Comparison of ENCODE assay signal across 27 cellular contexts in genomic region chr2:36675579-36675978, GRCh38. TPM values are rescaled to one million over a fixed set of nuclear protein-coding genes. Genes with fewer than 3 reads are reported as not detected.
A peak's percentile ranks its signal among the peaks of the same experiment; 100 is the strongest.
DNase-seq lines count a peak whose midpoint lies in the region; ATAC-seq, FAIRE-seq and TF ChIP-seq lines count a peak whose summit lies in the region.
"Had no signal": no experiment of that assay in that cellular context is flagged by ENCODE, and none has a peak within 500 bp of the region (broad histone marks: within the 10 kb centered on the region; RNA-seq: fewer than 3 reads in every experiment).

No MANE protein-coding gene starts in this region.

- no peak overlapping the region for H3K4me2 ChIP-seq in mammary epithelial cell (ENCODE audit: insufficient read depth, low read depth, low read length)
- no peak overlapping the region for H3K4me2 ChIP-seq in neural progenitor cell
- H3K4me2 ChIP-seq: A549; BLaER1 treated with 17β-estradiol and CSF1 and Interleukin-3, amounts not matched to agents 10 nM and 100 nM had no signal

- H3K9ac ChIP-seq in mammary epithelial cell (ENCODE audit: insufficient read depth, low read length) (no peak overlapping the region), neural progenitor cell (no peak overlapping the region)
- H3K9ac ChIP-seq: BLaER1 treated with 17β-estradiol and CSF1 and Interleukin-3, amounts not matched to agents 10 nM and 100 nM; GM23248 had no signal

- H3K36me3 ChIP-seq in mammary epithelial cell (ENCODE audit: insufficient read depth, low read length) (no peaks in the 10 kb centered on the region), breast epithelium (no peaks in the 10 kb centered on the region), bronchial epithelial cell (ENCODE audit: control insufficient read depth, insufficient read depth, low read length) (no peaks in the 10 kb centered on the region), neural progenitor cell (no peaks in the 10 kb centered on the region)
- H3K36me3 ChIP-seq: BE2C; BLaER1 treated with 17β-estradiol and CSF1 and Interleukin-3, amounts not matched to agents 10 nM and 100 nM had no signal

- TF ChIP-seq POLR2A in breast epithelium (IDR thresholded peaks at IDR 0.05): no peak

- in situ Hi-C loops in mammary epithelial cell (cut with MboI; ENCODE audit: low sequenced_read_pairs in 2 of 2): no loop called here

- peaks cover 3% of the 10 kb centered on the region for H3K27me3 Mint-ChIP-seq in neural progenitor cell (ENCODE audit: insufficient read depth, low read depth)

- H4K20me1 ChIP-seq in mammary epithelial cell (ENCODE audit: insufficient read depth, low read length) (no peaks in the 10 kb centered on the region), neural progenitor cell (ENCODE audit: low read depth) (no peaks in the 10 kb centered on the region)
- H4K20me1 ChIP-seq: BLaER1 treated with 17β-estradiol and CSF1 and Interleukin-3, amounts not matched to agents 10 nM and 100 nM had no signal

- dilution Hi-C loops in mammary epithelial cell (cut with HindIII; ENCODE audit: low sequenced_read_pairs): no loop called here

- no peak for TF ChIP-seq CTCF in mammary epithelial cell (conservative IDR thresholded peaks at IDR 0.05 in 1 of 2, IDR thresholded peaks at IDR 0.05 in 1 of 2; ENCODE audit: extremely low read depth in 1 of 2, insufficient read depth in 1 of 2, low read depth in 1 of 2, low read length in 2 of 2)
- no peak for TF ChIP-seq CTCF in breast epithelium (IDR thresholded peaks at IDR 0.05)
- TF ChIP-seq CTCF in bronchial epithelial cell (IDR thresholded peaks at IDR 0.05; ENCODE audit: insufficient read depth, low read length, severe bottlenecking): no peak
- TF ChIP-seq CTCF in neural progenitor cell (IDR thresholded peaks at IDR 0.05): no peak

- H2AFZ ChIP-seq in mammary epithelial cell (ENCODE audit: low read depth, low read length): no peak overlapping the region
- H2AFZ ChIP-seq in neural progenitor cell (replicated peaks): no peak overlapping the region
- H2AFZ ChIP-seq: GM23248 had no signal

- no peaks in the 10 kb centered on the region for H3K36me3 Mint-ChIP-seq in neural progenitor cell

- H3K79me2 ChIP-seq in mammary epithelial cell (ENCODE audit: insufficient read depth, low read length) (no peaks in the 10 kb centered on the region), neural progenitor cell (ENCODE audit: low read depth) (no peaks in the 10 kb centered on the region)

- H3K4me3 ChIP-seq in mammary epithelial cell (replicated peaks in 1 of 3; ENCODE audit: insufficient read depth in 1 of 3, low read depth in 2 of 3, low read length in 3 of 3) (no peak overlapping the region), breast epithelium (no peak overlapping the region), bronchial epithelial cell (ENCODE audit: low read depth, low read length) (no peak overlapping the region), neural progenitor cell (no peak overlapping the region)
- H3K4me3 ChIP-seq: A549; BLaER1 treated with 17β-estradiol and CSF1 and Interleukin-3, amounts not matched to agents 10 nM and 100 nM; GM23248 had no signal

- no peaks in the 10 kb centered on the region for H3F3A ChIP-seq in neural progenitor cell (ENCODE audit: low read depth)

- no peaks in the 10 kb centered on the region for H3K4me1 Mint-ChIP-seq in neural progenitor cell

- H3K4me3 Mint-ChIP-seq in neural progenitor cell: no peak overlapping the region
- H3K4me3 Mint-ChIP-seq: CD14-positive monocyte; CD4-positive, alpha-beta T cell; CD8-positive, alpha-beta memory T cell had no signal

- H3K4me1 ChIP-seq in mammary epithelial cell (ENCODE audit: insufficient read depth, low read length): no peaks in the 10 kb centered on the region
- no peaks in the 10 kb centered on the region for H3K4me1 ChIP-seq in breast epithelium
- H3K4me1 ChIP-seq in neural progenitor cell: no peaks in the 10 kb centered on the region
- H3K4me1 ChIP-seq: A549, BE2C had no signal

- H3K27ac ChIP-seq in mammary epithelial cell (ENCODE audit: insufficient read depth, low read depth, low read length) (no peak overlapping the region), breast epithelium (no peak overlapping the region), neural progenitor cell (no peak overlapping the region)
- H3K27ac ChIP-seq: A549; BLaER1 treated with 17β-estradiol and CSF1 and Interleukin-3, amounts not matched to agents 10 nM and 100 nM; GM23248 had no signal

- DNase-seq in mammary epithelial cell (peak; percentile 27), breast epithelium (ENCODE audit: low spot score in 2 of 2) (no peak), NCI-H69 (lab: John Stamatoyannopoulos, UW) (peak; percentile 0), bronchial epithelial cell (ENCODE audit: low read depth) (peak; percentile 72), NCI-H2107 (lab: John Stamatoyannopoulos, UW) (no peak), neural progenitor cell (ENCODE audit: low spot score) (no peak)
- DNase-seq: 8988T; ACHN; AML-193; BE2C; CD4-positive, alpha-beta T cell; CD8-positive, alpha-beta memory T cell; DMS 273 treated with DMSO at 0.1 percent for 48 hours; DMS79; EL; GF-D8; GM23248; H7; HCEC 1CT had no signal

- no peak for ATAC-seq in GM18498 (IDR thresholded peaks at IDR 0.05; ENCODE audit: unreplicated experiment)
- ATAC-seq: A549 had no signal

- intact Hi-C loops in mammary epithelial cell (cut with micrococcal nuclease) (loop anchor here (10.0 kb wide), 1 partner anchor 701 kb away; no protein-coding TSS in a partner anchor), breast epithelium (cut with DNase I; ENCODE audit: low total_unique reads) (no loop called here)

- CTCF ChIA-PET in mammary epithelial cell (lab: Charles Lee; ENCODE audit: low non-redundant PET): no interaction called here

- no TSS peak for BruUV-seq in mammary epithelial cell (replicated peaks; lab: Mats Ljungman, UMichigan)

- no peak for FAIRE-seq in bronchial epithelial cell (lab: Jason Lieb, UNC)
- FAIRE-seq: D721Med, GM12891, H1 had no signal

- H3K27ac Mint-ChIP-seq in neural progenitor cell: no peak overlapping the region
- H3K27ac Mint-ChIP-seq: CD14-positive monocyte; CD4-positive, alpha-beta T cell; CD8-positive, alpha-beta memory T cell had no signal

- H3K9me3 Mint-ChIP-seq in neural progenitor cell: peaks cover 9% of the 10 kb centered on the region

- H3K9me3 ChIP-seq in mammary epithelial cell (replicated peaks; ENCODE audit: insufficient read depth, low read length) (no peaks in the 10 kb centered on the region), breast epithelium (no peaks in the 10 kb centered on the region), neural progenitor cell (ENCODE audit: low read depth) (no peaks in the 10 kb centered on the region)
- H3K9me3 ChIP-seq: BE2C had no signal

- no peaks in the 10 kb centered on the region for H3K27me3 ChIP-seq in mammary epithelial cell (ENCODE audit: insufficient read depth, low read length)
- H3K27me3 ChIP-seq in breast epithelium: no peaks in the 10 kb centered on the region
- H3K27me3 ChIP-seq in bronchial epithelial cell (ENCODE audit: control insufficient read depth, insufficient read depth, low read length): no peaks in the 10 kb centered on the region
- no peaks in the 10 kb centered on the region for H3K27me3 ChIP-seq in neural progenitor cell
- H3K27me3 ChIP-seq: BLaER1 treated with 17β-estradiol and CSF1 and Interleukin-3, amounts not matched to agents 10 nM and 100 nM had no signal

RNA-seq across cellular contexts. Expression of gene VIT, which starts 20.9 kb away (rescaled TPM):
- total RNA-seq in mammary epithelial cell: under 1 TPM in 1 of 2 donors, not detected in 1; 0.67 TPM
- 0.08 TPM for polyA plus RNA-seq in mammary epithelial cell
- polyA minus RNA-seq in mammary epithelial cell: not detected
- total RNA-seq in breast epithelium: 100 to 1,000 TPM in 1 of 3 donors, 1 to 10 TPM in 2; 7.9 to 136 (median 9.2) TPM
- not detected in 2 replicates for total RNA-seq in bronchial epithelial cell
- not detected in 2 replicates for total RNA-seq in neural progenitor cell (ENCODE audit: low replicate concordance)
- total RNA-seq: CD4-positive, alpha-beta T cell; CD8-positive, alpha-beta memory T cell; G401; H1; H7 had no signal
- polyA plus RNA-seq: A549, CD14-positive monocyte had no signal

Comparison
In these comparisons a context has a peak if more than half of its experiments do, and no peak if none do; other contexts are left out.
1. DNase-seq: peak in mammary epithelial cell (single experiment), NCI-H69 (single experiment) and bronchial epithelial cell (single experiment); none in breast epithelium (0 of 2), NCI-H2107 (single experiment) and neural progenitor cell (single experiment).